1 cellular context compared by ENCODE assay signal in the genomic region with DNA sequence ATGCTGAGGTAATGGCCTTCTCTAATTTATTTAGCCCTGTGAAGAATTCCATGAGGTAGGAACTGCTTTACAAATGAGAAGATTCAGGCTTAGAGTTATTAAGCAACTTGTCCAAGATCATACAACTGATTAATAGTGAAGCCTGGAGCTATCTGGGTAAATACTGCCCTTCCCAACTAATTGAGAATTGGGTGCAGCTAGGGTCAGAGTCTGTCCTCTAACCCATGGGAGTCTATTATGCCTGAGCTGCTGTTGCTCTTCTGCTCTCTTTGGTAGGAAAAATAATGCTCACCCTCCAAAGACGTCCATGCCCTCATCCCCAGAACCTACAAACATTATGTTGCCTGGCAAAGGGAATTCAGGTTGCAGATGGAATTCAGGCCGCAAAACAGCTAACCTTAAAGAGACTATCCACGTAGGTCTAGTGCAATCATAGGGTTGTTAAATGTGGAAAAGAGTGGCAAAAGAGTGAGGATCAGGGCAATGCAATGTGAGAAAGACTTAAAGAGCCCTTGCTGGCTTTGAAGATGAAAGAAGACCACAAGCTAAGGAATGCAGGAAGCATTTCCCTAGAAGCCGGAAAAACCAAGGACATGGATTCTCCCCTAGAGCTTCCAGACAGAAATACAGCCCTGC.
TF ChIP-seq lines count a peak whose summit lies in the region.

No MANE protein-coding gene starts in this region.

TF ChIP-seq in H1, 55 proteins besides CTCF, POLR2A, EP300 and RAD21:
- TF ChIP-seq KDM1A (IDR thresholded peaks at IDR 0.05; ENCODE audit: borderline replicate concordance, low read length) = no peak
- TF ChIP-seq ZNF274 (IDR thresholded peaks at IDR 0.05; ENCODE audit: borderline replicate concordance, extremely low read depth, low read length) = no peak
- no peak for TF ChIP-seq MAX (IDR thresholded peaks at IDR 0.05)
- no peak for TF ChIP-seq SIX5 (IDR thresholded peaks at IDR 0.05; ENCODE audit: low read depth, low read length)
- TF ChIP-seq FOSL1 (IDR thresholded peaks at IDR 0.05; ENCODE audit: insufficient read depth, low read depth, low read length) = no peak
- TF ChIP-seq JUN (IDR thresholded peaks at IDR 0.05; ENCODE audit: low read depth, low read length) = no peak
- no peak for TF ChIP-seq ASH2L (IDR thresholded peaks at IDR 0.05; ENCODE audit: low read length)
- no peak for TF ChIP-seq RFX5 (IDR thresholded peaks at IDR 0.05; ENCODE audit: borderline replicate concordance, low read depth, low read length)
- TF ChIP-seq NRF1 (IDR thresholded peaks at IDR 0.05; ENCODE audit: low read depth, low read length) = no peak
- no peak for TF ChIP-seq SAP30 (IDR thresholded peaks at IDR 0.05; ENCODE audit: insufficient read depth, insufficient replicate concordance, low read length)
- TF ChIP-seq POU5F1 (IDR thresholded peaks at IDR 0.05; ENCODE audit: low read depth, low read length) = no peak
